ENCODE assay signal across 11 cellular contexts in genomic region chr3:17932372-17932771, GRCh38.
"Had no signal": no experiment of that assay in that cellular context is flagged by ENCODE, and none has a peak within 500 bp of the region (broad histone marks: within the 10 kb centered on the region; RNA-seq: fewer than 3 reads in every experiment).

No MANE protein-coding gene starts in this region.

- DNase-seq: GM23248, GOT3, H7, H9, HCEC 1CT, HFFc6 had no signal

- FAIRE-seq: H1, H54 had no signal

- H3K27ac ChIP-seq: GM23248 had no signal

- H3K4me3 ChIP-seq: GM23248, GM23338, HAP-1 had no signal

- H3K4me1 ChIP-seq: HAP-1 had no signal

- H3K4me2 ChIP-seq: GM23338 had no signal

- H3K36me3 ChIP-seq: HAP-1 had no signal

- H3K9me3 ChIP-seq: HAP-1 had no signal

- H2AFZ ChIP-seq: GM23248, GM23338 had no signal

- H3K9ac ChIP-seq: GM23248 had no signal

- ATAC-seq: GM23338, HCT116 had no signal
